18 cellular contexts compared by ENCODE assay signal in genomic region chr2:10267036-10267435, GRCh38. TPM values are rescaled to one million over a fixed set of nuclear protein-coding genes. Genes with fewer than 3 reads are reported as not detected.
DNase-seq lines count a peak whose midpoint lies in the region; ATAC-seq, FAIRE-seq and TF ChIP-seq lines count a peak whose summit lies in the region.
"Had no signal": no experiment of that assay in that cellular context is flagged by ENCODE, and none has a peak within 500 bp of the region (broad histone marks: within the 10 kb centered on the region; RNA-seq: fewer than 3 reads in every experiment).

No MANE protein-coding gene starts in this region.

- intact Hi-C loops in cardiac septum (cut with DNase I) = no loop called here
- intact Hi-C loops in Right ventricle myocardium superior (cut with DNase I) = no loop called here
- intact Hi-C loops in kidney (cut with DNase I) = no loop called here
- intact Hi-C loops in sigmoid colon (cut with DNase I) = no loop called here

- no peaks in the 10 kb centered on the region for H3K36me3 ChIP-seq in kidney (ENCODE audit: control insufficient read depth in 1 of 2, insufficient read depth in 2 of 2, low read length in 2 of 2)
- H3K36me3 ChIP-seq in sigmoid colon = no peaks in the 10 kb centered on the region
- no peaks in the 10 kb centered on the region for H3K36me3 ChIP-seq in effector memory CD4-positive, alpha-beta T cell (ENCODE audit: control insufficient read depth, insufficient read depth, low read length)

- H3K4me1 ChIP-seq in kidney (ENCODE audit: control insufficient read depth in 1 of 2, insufficient read depth in 1 of 2, low read depth in 1 of 2, low read length in 2 of 2) (peaks cover 0 to 12% of the 10 kb centered on the region in 2 donors), sigmoid colon (peaks cover 0 to 8% (median 1%) of the 10 kb centered on the region in 4 donors)
- H3K4me1 ChIP-seq in effector memory CD4-positive, alpha-beta T cell (ENCODE audit: control insufficient read depth, insufficient read depth, low read length, poor library complexity, severe bottlenecking) = peaks cover 5% of the 10 kb centered on the region

- H3K27ac ChIP-seq in kidney (ENCODE audit: low read depth in 2 of 2, low read length in 2 of 2) = no peak overlapping the region
- H3K27ac ChIP-seq in sigmoid colon = no peak overlapping the region
- no peak overlapping the region for H3K27ac ChIP-seq in effector memory CD4-positive, alpha-beta T cell (ENCODE audit: insufficient read depth, low read length, poor library complexity, severe bottlenecking)
- H3K27ac ChIP-seq: GM23248, PC-9 had no signal

- H3K27me3 ChIP-seq in sigmoid colon = no peaks in the 10 kb centered on the region
- H3K27me3 ChIP-seq in effector memory CD4-positive, alpha-beta T cell (replicated peaks; ENCODE audit: control insufficient read depth, insufficient read depth, low read length, poor library complexity, severe bottlenecking) = no peaks in the 10 kb centered on the region

- no peak for TF ChIP-seq CTCF in kidney (IDR thresholded peaks at IDR 0.05; ENCODE audit: borderline replicate concordance, extremely low read depth, insufficient read depth)
- TF ChIP-seq CTCF in sigmoid colon (IDR thresholded peaks at IDR 0.05) = no peak

- H3K4me3 ChIP-seq in kidney (ENCODE audit: low read length in 2 of 2) (no peak overlapping the region), sigmoid colon (no peak overlapping the region)
- no peak overlapping the region for H3K4me3 ChIP-seq in effector memory CD4-positive, alpha-beta T cell (ENCODE audit: insufficient read depth, low read depth, low read length, poor library complexity, severe bottlenecking)
- H3K4me3 ChIP-seq: GM23248, PC-9 had no signal

- no peak overlapping the region for H3K9ac ChIP-seq in kidney (ENCODE audit: low read length in 2 of 2)
- H3K9ac ChIP-seq: GM23248 had no signal

- TF ChIP-seq POLR2A in sigmoid colon (IDR thresholded peaks at IDR 0.05) = no peak

- DNase-seq in cardiac septum (ENCODE audit: low spot score) (peak; percentile 54), Right ventricle myocardium superior (no peak), kidney (peak; percentile 53), sigmoid colon (peak; percentile 40), GM19238 (ENCODE audit: insufficient read length, low spot score) (no peak), globus pallidus (ENCODE audit: low spot score) (no peak)
- no peak for DNase-seq in effector memory CD4-positive, alpha-beta T cell
- DNase-seq: CD4-positive, CD25-positive, alpha-beta regulatory T cell; GF-D8; GM23248; IMR-90; NCI-H2107; NCI-H226; PC-9 had no signal

- 85 to 92% methylated on average over 6 of the region's 6 CpGs for WGBS in sigmoid colon, 2 donors

- no peak for FAIRE-seq in kidney (lab: Jason Lieb, UNC)
- FAIRE-seq: GM19239, HTR-8/SVneo had no signal

- ATAC-seq in Right ventricle myocardium superior (ENCODE audit: poor library complexity) = no peak
- ATAC-seq: HCT116 had no signal

- H3K9me3 ChIP-seq in kidney (ENCODE audit: control insufficient read depth in 1 of 2, low read length in 2 of 2) = no peaks in the 10 kb centered on the region
- H3K9me3 ChIP-seq in sigmoid colon = no peaks in the 10 kb centered on the region
- no peaks in the 10 kb centered on the region for H3K9me3 ChIP-seq in effector memory CD4-positive, alpha-beta T cell (ENCODE audit: control insufficient read depth, low read length)
- H3K9me3 ChIP-seq: Caco-2 had no signal

- TF ChIP-seq EP300 in sigmoid colon (IDR thresholded peaks at IDR 0.05) = no peak

RNA-seq across cellular contexts. Expression of gene HPCAL1, which starts 35.7 kb away (rescaled TPM):
- total RNA-seq in cardiac septum (21.6 TPM), Right ventricle myocardium superior (34.3 TPM), kidney (47.3 TPM), sigmoid colon (10 to 100 TPM; 27.7 to 46.0 (median 34.2) TPM)
- polyA plus RNA-seq in kidney (ENCODE audit: insufficient read depth, low read depth, low replicate concordance) (121 TPM), sigmoid colon (100 to 1,000 TPM in 2 of 3 donors, 10 to 100 TPM in 1; 67.9 to 115 (median 110) TPM)

Comparison
In these comparisons a context has a peak if more than half of its experiments do, and no peak if none do; other contexts are left out.
1. DNase-seq: peak in cardiac septum (single experiment), kidney (single experiment) and sigmoid colon (single experiment); none in Right ventricle myocardium superior (single experiment), GM19238 (single experiment), globus pallidus (single experiment) and effector memory CD4-positive, alpha-beta T cell (0 of 3).